15 cellular contexts compared by ENCODE assay signal in the genomic region with DNA sequence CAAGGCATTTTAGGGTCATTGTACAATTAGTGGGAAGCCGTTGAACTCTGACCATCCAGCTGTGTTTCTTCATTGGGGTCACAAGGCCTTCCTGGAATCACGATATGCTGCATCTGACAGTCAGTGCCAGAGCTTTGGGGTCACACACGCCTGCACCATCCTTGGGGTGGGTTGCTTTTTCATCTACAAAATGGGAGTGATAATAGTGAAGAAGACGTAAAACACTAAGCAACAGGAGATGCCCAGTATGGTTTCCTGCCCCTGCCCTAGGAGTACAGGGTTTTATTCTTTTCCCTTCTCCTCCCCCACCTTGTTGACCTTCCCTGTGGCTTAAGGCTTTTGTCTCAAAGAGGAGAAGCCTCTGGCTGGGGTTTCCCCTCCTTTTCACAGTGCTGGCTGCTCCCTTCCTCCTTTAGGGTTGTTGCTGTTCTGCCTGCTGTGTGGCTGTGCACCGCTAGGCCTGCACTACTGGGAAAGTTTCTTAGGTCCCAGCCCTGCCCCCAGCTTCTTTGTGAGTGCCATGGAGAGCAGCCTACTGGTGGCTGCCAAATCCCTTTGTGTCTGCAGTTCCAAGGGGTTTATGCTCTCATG.
DNase-seq lines count a peak whose midpoint lies in the region; ATAC-seq, FAIRE-seq and TF ChIP-seq lines count a peak whose summit lies in the region.
"Had no signal": no experiment of that assay in that cellular context is flagged by ENCODE, and none has a peak within 500 bp of the region (broad histone marks: within the 10 kb centered on the region; RNA-seq: fewer than 3 reads in every experiment).

No MANE protein-coding gene starts in this region.

- H3K27ac ChIP-seq in GM12878 (ENCODE audit: control insufficient read depth, insufficient read depth): no peak overlapping the region
- H3K27ac ChIP-seq: BLaER1 treated with 17β-estradiol and CSF1 and Interleukin-3, amounts not matched to agents 10 nM and 100 nM; body of pancreas; Peyer's patch had no signal

- H4K20me1 ChIP-seq in GM12878 (ENCODE audit: control insufficient read depth, insufficient read depth): no peaks in the 10 kb centered on the region
- H4K20me1 ChIP-seq: BLaER1 treated with 17β-estradiol and CSF1 and Interleukin-3, amounts not matched to agents 10 nM and 100 nM had no signal

- SMC1A ChIA-PET in GM12878 (lab: Charles Lee; ENCODE audit: uncharacterized antibody, unreplicated experiment): interaction anchor here (0.6 to 2.2 kb wide), 5 partner anchors 8 to 482 kb away, joined by 3 to 13 read pairs (median 3); no protein-coding TSS in a partner anchor

- RAD21 ChIA-PET in GM12878 (lab: Charles Lee; ENCODE audit: unreplicated experiment): interaction anchor here (0.6 kb wide), 1 partner anchor 71 kb away, joined by 3 read pairs; no protein-coding TSS in a partner anchor

- 62% methylated on average over 5 of the region's 5 CpGs for WGBS in GM12878 (ENCODE audit: insufficient coverage, insufficient replicate concordance, low lambda C conversion rate, missing lambda C conversion rate)

- FAIRE-seq in GM12878 (lab: Jason Lieb, UNC): no peak
- FAIRE-seq: urothelium cell line had no signal

- TF ChIP-seq POLR2A in GM12878 (IDR thresholded peaks at IDR 0.05; ENCODE audit: low read depth, low read length): no peak

- intact Hi-C loops in GM12878 (cut with micrococcal nuclease; ENCODE audit: unreplicated experiment) (no loop called here), mucosa of descending colon (cut with DNase I, micrococcal nuclease) (no loop called here)

- in situ Hi-C loops in GM12878 (cut with MboI): no loop called here

- H3K9ac ChIP-seq in GM12878 (ENCODE audit: control insufficient read depth, insufficient read depth, low read length): no peak overlapping the region
- H3K9ac ChIP-seq: BLaER1 treated with 17β-estradiol and CSF1 and Interleukin-3, amounts not matched to agents 10 nM and 100 nM had no signal

- peak; percentile 78 for ATAC-seq in GM18511 (IDR thresholded peaks at IDR 0.05; ENCODE audit: unreplicated experiment)
- peak; percentile 66 for ATAC-seq in HG02870 (IDR thresholded peaks at IDR 0.05; ENCODE audit: unreplicated experiment)
- peak; percentile 97 for ATAC-seq in GM12878
- peak; percentile 18 for ATAC-seq in mucosa of descending colon
- no peak for ATAC-seq in GM18498 (IDR thresholded peaks at IDR 0.05; ENCODE audit: unreplicated experiment)
- ATAC-seq in GM18907 (IDR thresholded peaks at IDR 0.05; ENCODE audit: unreplicated experiment): no peak
- ATAC-seq: body of pancreas, natural killer cell had no signal

- TF ChIP-seq CTCF in GM12878 (IDR thresholded peaks at IDR 0.05 in 2 of 3, conservative IDR thresholded peaks at IDR 0.05 in 1 of 3; ENCODE audit: control insufficient read depth in 2 of 3, extremely low read depth in 1 of 3, insufficient read depth in 1 of 3, low read depth in 3 of 3, low read length in 3 of 3): peak; percentile 14 to 38 (median 22); a peak in 3 of 6 replicates
- TF ChIP-seq CTCF in mucosa of descending colon (IDR thresholded peaks at IDR 0.05): no peak

- no TSS peak for BruUV-seq in GM12878 (replicated peaks; lab: Mats Ljungman, UMichigan)

- peaks cover 8% of the 10 kb centered on the region for H3K4me1 ChIP-seq in GM12878 (ENCODE audit: control insufficient read depth, insufficient read depth, low read length)
- peaks cover 7% of the 10 kb centered on the region for H3K4me1 ChIP-seq in mucosa of descending colon (ENCODE audit: low read depth)
- H3K4me1 ChIP-seq: BLaER1 treated with 17β-estradiol and CSF1 and Interleukin-3, amounts not matched to agents 10 nM and 100 nM; body of pancreas had no signal

- TF ChIP-seq RAD21 in GM12878 (IDR thresholded peaks at IDR 0.05; ENCODE audit: insufficient read depth, low read depth, low read length): 0 out of 2 replicates have a peak, but pooled peaks have one; percentile 10

- no peaks in the 10 kb centered on the region for H3K27me3 ChIP-seq in GM12878 (replicated peaks in 1 of 2; ENCODE audit: control insufficient read depth in 2 of 2, insufficient read depth in 2 of 2, low read length in 1 of 2)
- H3K27me3 ChIP-seq: BLaER1 treated with 17β-estradiol and CSF1 and Interleukin-3, amounts not matched to agents 10 nM and 100 nM; body of pancreas; Peyer's patch had no signal

- no peaks in the 10 kb centered on the region; the same call in 1 of the 3 replicates for H3K9me3 ChIP-seq in GM12878 (replicated peaks; ENCODE audit: control insufficient read depth, insufficient read depth, low read length)
- H3K9me3 ChIP-seq in mucosa of descending colon: no peaks in the 10 kb centered on the region
- H3K9me3 ChIP-seq: body of pancreas, Peyer's patch had no signal

- CTCF ChIA-PET in GM12878 (lab: Yijun Ruan, JAX): interaction anchor here (1.0 to 2.5 kb wide), 4 partner anchors 11 to 487 kb away, joined by 3 to 9 read pairs (median 3); no protein-coding TSS in a partner anchor

- POLR2A ChIA-PET in GM12878 (lab: Charles Lee): no interaction called here

- no peaks in the 10 kb centered on the region for H3K79me2 ChIP-seq in GM12878 (ENCODE audit: control insufficient read depth, insufficient read depth, low read length)

- no peak overlapping the region for H2AFZ ChIP-seq in GM12878 (ENCODE audit: control insufficient read depth, low read depth, low read length)

- H3K4me3 ChIP-seq in GM12878 (no peak overlapping the region), mucosa of descending colon (no peak overlapping the region)
- H3K4me3 ChIP-seq: BLaER1 treated with 17β-estradiol and CSF1 and Interleukin-3, amounts not matched to agents 10 nM and 100 nM; body of pancreas; Peyer's patch had no signal

- no peak for TF ChIP-seq EP300 in GM12878 (IDR thresholded peaks at IDR 0.05; ENCODE audit: borderline replicate concordance in 1 of 2, control insufficient read depth in 1 of 2, low read depth in 2 of 2, low read length in 2 of 2)

- no peak overlapping the region for H3K4me2 ChIP-seq in GM12878 (ENCODE audit: control insufficient read depth, insufficient read depth)
- H3K4me2 ChIP-seq: BLaER1 treated with 17β-estradiol and CSF1 and Interleukin-3, amounts not matched to agents 10 nM and 100 nM had no signal

- no peaks in the 10 kb centered on the region; a peak in 1 of 4 replicates for H3K36me3 ChIP-seq in GM12878 (ENCODE audit: control insufficient read depth in 2 of 2, insufficient read depth in 2 of 2, low read length in 1 of 2)
- H3K36me3 ChIP-seq in mucosa of descending colon (ENCODE audit: low read depth): no peaks in the 10 kb centered on the region
- H3K36me3 ChIP-seq: BLaER1 treated with 17β-estradiol and CSF1 and Interleukin-3, amounts not matched to agents 10 nM and 100 nM; Peyer's patch had no signal

- DNase-seq in GM12878 (ENCODE audit: low read depth, low spot score) (peak; percentile 17), mucosa of descending colon (no peak), NCI-H510A (lab: John Stamatoyannopoulos, UW) (no peak), NCI-H2107 (lab: John Stamatoyannopoulos, UW) (no peak)
- DNase-seq: activated T-cell treated with anti-CD3 and anti-CD28 coated beads for 4 hours, body of pancreas, natural killer cell, Peyer's patch, T1000 had no signal

TF ChIP-seq in GM12878, 131 proteins besides CTCF, POLR2A, EP300 and RAD21:
- TF ChIP-seq RBBP5 (conservative IDR thresholded peaks at IDR 0.05): no peak
- TF ChIP-seq ZNF274 (IDR thresholded peaks at IDR 0.05; ENCODE audit: insufficient read depth, insufficient read length): no peak
- TF ChIP-seq IKZF2 (IDR thresholded peaks at IDR 0.05): peak in 1 of 2 experiments; percentile 13; a peak in 2 of 4 replicates
- peak; percentile 36 for TF ChIP-seq IKZF1 (conservative IDR thresholded peaks at IDR 0.05)
- 0 out of 2 replicates have a peak, but pooled peaks have one; percentile 46 for TF ChIP-seq EED (IDR thresholded peaks at IDR 0.05; ENCODE audit: low read depth)
- TF ChIP-seq RUNX3 (IDR thresholded peaks at IDR 0.05; ENCODE audit: low read length): peak; percentile 35
- TF ChIP-seq SPI1 (IDR thresholded peaks at IDR 0.05; ENCODE audit: borderline replicate concordance, insufficient read depth, low read depth, low read length): no peak; the same call in 1 of the 2 replicates
- TF ChIP-seq EGR1 (IDR thresholded peaks at IDR 0.05; ENCODE audit: borderline replicate concordance in 1 of 2, low read depth in 2 of 2, low read length in 2 of 2): no peak
- no peak for TF ChIP-seq RELA (IDR thresholded peaks at IDR 0.05; ENCODE audit: borderline replicate concordance, partially characterized antibody)
- peak; percentile 70 for TF ChIP-seq SMARCA5 (IDR thresholded peaks at IDR 0.05)

Comparison
In these comparisons a context has a peak if more than half of its experiments do, and no peak if none do; other contexts are left out.
1. ATAC-seq: peak in GM18511 (single experiment), HG02870 (single experiment), GM12878 (single experiment) and mucosa of descending colon (single experiment); none in GM18498 (single experiment) and GM18907 (single experiment).